1 cellular context compared by ENCODE assay signal in genomic region chr1:116412480-116412798, GRCh38.
A peak's percentile ranks its signal among the peaks of the same experiment; 100 is the strongest.
TF ChIP-seq lines count a peak whose summit lies in the region.

No MANE protein-coding gene starts in this region.

TF ChIP-seq in HepG2, 621 proteins besides CTCF, POLR2A, EP300 and RAD21 (continued from another document):
- TF ChIP-seq ZNF143 (CRISPR knock-in tag; IDR thresholded peaks at IDR 0.05) (no peak), AFF4 (CRISPR knock-in tag; IDR thresholded peaks at IDR 0.05) (no peak), GATAD2A (CRISPR knock-in tag; IDR thresholded peaks at IDR 0.05) (no peak), KDM5B (CRISPR knock-in tag; IDR thresholded peaks at IDR 0.05; ENCODE audit: borderline replicate concordance) (no peak), RFX5 (IDR thresholded peaks at IDR 0.05; ENCODE audit: low read depth, low read length) (no peak), ZNF276 (CRISPR knock-in tag; IDR thresholded peaks at IDR 0.05; ENCODE audit: low read depth) (no peak), ZNF333 (CRISPR knock-in tag; IDR thresholded peaks at IDR 0.05; ENCODE audit: borderline replicate concordance) (no peak), ZNF510 (CRISPR knock-in tag; IDR thresholded peaks at IDR 0.05; ENCODE audit: low read depth) (no peak), PHB2 (IDR thresholded peaks at IDR 0.05; ENCODE audit: partially characterized antibody) (no peak), PCBP1 (IDR thresholded peaks at IDR 0.05; ENCODE audit: borderline replicate concordance, low read depth, low read length) (no peak), ZNF737 (CRISPR knock-in tag; IDR thresholded peaks at IDR 0.05; ENCODE audit: borderline replicate concordance) (no peak), ZNF550 (CRISPR knock-in tag; IDR thresholded peaks at IDR 0.05; ENCODE audit: borderline replicate concordance) (no peak), MED8 (CRISPR knock-in tag; IDR thresholded peaks at IDR 0.05; ENCODE audit: insufficient replicate concordance) (no peak), ZBTB26 (CRISPR knock-in tag; IDR thresholded peaks at IDR 0.05; ENCODE audit: borderline replicate concordance) (no peak), ZNF543 (CRISPR knock-in tag; IDR thresholded peaks at IDR 0.05) (no peak), PAWR (CRISPR knock-in tag; IDR thresholded peaks at IDR 0.05; ENCODE audit: borderline replicate concordance) (no peak), ZNF607 (CRISPR knock-in tag; IDR thresholded peaks at IDR 0.05; ENCODE audit: borderline replicate concordance) (no peak), ZNF878 (CRISPR knock-in tag; IDR thresholded peaks at IDR 0.05) (0 out of 2 replicates have a peak, but pooled peaks have one; percentile 18), U2AF1 (optimal IDR thresholded peaks at IDR 0.05; ENCODE audit: low read depth, low read length) (no peak), POGK (CRISPR knock-in tag; conservative IDR thresholded peaks at IDR 0.05) (no peak), ZNF572 (CRISPR knock-in tag; IDR thresholded peaks at IDR 0.05) (no peak), ZBTB8A (CRISPR knock-in tag; IDR thresholded peaks at IDR 0.05; ENCODE audit: borderline replicate concordance, low read depth) (no peak)
